ENCODE assay signal across 2 cellular contexts in genomic region chr11:763549-764321, GRCh38.
TF ChIP-seq lines count a peak whose summit lies in the region.

No MANE protein-coding gene starts in this region.

TF ChIP-seq in GM23338, 12 proteins besides CTCF, POLR2A, EP300 and RAD21:
- TF ChIP-seq POLR2AphosphoS5 (IDR thresholded peaks at IDR 0.05; ENCODE audit: low read depth), result peak; percentile 10; the same call in 1 of the 2 replicates
- TF ChIP-seq ZNF331 (CRISPR knock-in tag; IDR thresholded peaks at IDR 0.05; ENCODE audit: low read depth), result no peak
- TF ChIP-seq, protein P1, sequence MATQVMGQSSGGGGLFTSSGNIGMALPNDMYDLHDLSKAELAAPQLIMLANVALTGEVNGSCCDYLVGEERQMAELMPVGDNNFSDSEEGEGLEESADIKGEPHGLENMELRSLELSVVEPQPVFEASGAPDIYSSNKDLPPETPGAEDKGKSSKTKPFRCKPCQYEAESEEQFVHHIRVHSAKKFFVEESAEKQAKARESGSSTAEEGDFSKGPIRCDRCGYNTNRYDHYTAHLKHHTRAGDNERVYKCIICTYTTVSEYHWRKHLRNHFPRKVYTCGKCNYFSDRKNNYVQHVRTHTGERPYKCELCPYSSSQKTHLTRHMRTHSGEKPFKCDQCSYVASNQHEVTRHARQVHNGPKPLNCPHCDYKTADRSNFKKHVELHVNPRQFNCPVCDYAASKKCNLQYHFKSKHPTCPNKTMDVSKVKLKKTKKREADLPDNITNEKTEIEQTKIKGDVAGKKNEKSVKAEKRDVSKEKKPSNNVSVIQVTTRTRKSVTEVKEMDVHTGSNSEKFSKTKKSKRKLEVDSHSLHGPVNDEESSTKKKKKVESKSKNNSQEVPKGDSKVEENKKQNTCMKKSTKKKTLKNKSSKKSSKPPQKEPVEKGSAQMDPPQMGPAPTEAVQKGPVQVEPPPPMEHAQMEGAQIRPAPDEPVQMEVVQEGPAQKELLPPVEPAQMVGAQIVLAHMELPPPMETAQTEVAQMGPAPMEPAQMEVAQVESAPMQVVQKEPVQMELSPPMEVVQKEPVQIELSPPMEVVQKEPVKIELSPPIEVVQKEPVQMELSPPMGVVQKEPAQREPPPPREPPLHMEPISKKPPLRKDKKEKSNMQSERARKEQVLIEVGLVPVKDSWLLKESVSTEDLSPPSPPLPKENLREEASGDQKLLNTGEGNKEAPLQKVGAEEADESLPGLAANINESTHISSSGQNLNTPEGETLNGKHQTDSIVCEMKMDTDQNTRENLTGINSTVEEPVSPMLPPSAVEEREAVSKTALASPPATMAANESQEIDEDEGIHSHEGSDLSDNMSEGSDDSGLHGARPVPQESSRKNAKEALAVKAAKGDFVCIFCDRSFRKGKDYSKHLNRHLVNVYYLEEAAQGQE (IDR thresholded peaks at IDR 0.05; ENCODE audit: unreplicated experiment), result no peak

TF ChIP-seq in HepG2, 621 proteins besides CTCF, POLR2A, EP300 and RAD21:
- no peak for TF ChIP-seq KAT7 (CRISPR knock-in tag; IDR thresholded peaks at IDR 0.05; ENCODE audit: borderline replicate concordance)
- peak; percentile 80 for TF ChIP-seq RBM22 (optimal IDR thresholded peaks at IDR 0.05; ENCODE audit: low read length)
- TF ChIP-seq GATAD1 (CRISPR knock-in tag; IDR thresholded peaks at IDR 0.05), result no peak
- TF ChIP-seq AGO2 (optimal IDR thresholded peaks at IDR 0.05; ENCODE audit: low read depth, low read length), result peak; percentile 85
- TF ChIP-seq AGO1 (IDR thresholded peaks at IDR 0.05; ENCODE audit: low read depth, low read length, poor library complexity, severe bottlenecking), result peak; percentile 44
- TF ChIP-seq ZNF326 (CRISPR knock-in tag; IDR thresholded peaks at IDR 0.05; ENCODE audit: borderline replicate concordance), result peak; percentile 65; the same call in 1 of the 2 replicates
- 0 out of 2 replicates have a peak, but pooled peaks have one; percentile 17 for TF ChIP-seq KDM2A (CRISPR knock-in tag; IDR thresholded peaks at IDR 0.05; ENCODE audit: borderline replicate concordance, low read depth)
- TF ChIP-seq, protein P2, sequence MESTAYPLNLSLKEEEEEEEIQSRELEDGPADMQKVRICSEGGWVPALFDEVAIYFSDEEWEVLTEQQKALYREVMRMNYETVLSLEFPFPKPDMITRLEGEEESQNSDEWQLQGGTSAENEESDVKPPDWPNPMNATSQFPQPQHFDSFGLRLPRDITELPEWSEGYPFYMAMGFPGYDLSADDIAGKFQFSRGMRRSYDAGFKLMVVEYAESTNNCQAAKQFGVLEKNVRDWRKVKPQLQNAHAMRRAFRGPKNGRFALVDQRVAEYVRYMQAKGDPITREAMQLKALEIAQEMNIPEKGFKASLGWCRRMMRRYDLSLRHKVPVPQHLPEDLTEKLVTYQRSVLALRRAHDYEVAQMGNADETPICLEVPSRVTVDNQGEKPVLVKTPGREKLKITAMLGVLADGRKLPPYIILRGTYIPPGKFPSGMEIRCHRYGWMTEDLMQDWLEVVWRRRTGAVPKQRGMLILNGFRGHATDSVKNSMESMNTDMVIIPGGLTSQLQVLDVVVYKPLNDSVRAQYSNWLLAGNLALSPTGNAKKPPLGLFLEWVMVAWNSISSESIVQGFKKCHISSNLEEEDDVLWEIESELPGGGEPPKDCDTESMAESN (CRISPR knock-in tag; conservative IDR thresholded peaks at IDR 0.05), result 0 out of 2 replicates have a peak, but pooled peaks have one; percentile 34
- peak; percentile 56; the same call in 1 of the 2 replicates for TF ChIP-seq POLR2G (IDR thresholded peaks at IDR 0.05; ENCODE audit: low read depth, low read length)
- TF ChIP-seq RBFOX2 (IDR thresholded peaks at IDR 0.05; ENCODE audit: low read depth, low read length), result peak; percentile 59; the same call in 1 of the 2 replicates
- no peak for TF ChIP-seq PCBP1 (IDR thresholded peaks at IDR 0.05; ENCODE audit: borderline replicate concordance, low read depth, low read length)
- 0 out of 2 replicates have a peak, but pooled peaks have one; percentile 11 for TF ChIP-seq RXRA (CRISPR knock-in tag; IDR thresholded peaks at IDR 0.05)
- no peak for TF ChIP-seq KIAA2018 (CRISPR knock-in tag; IDR thresholded peaks at IDR 0.05; ENCODE audit: borderline replicate concordance)
